15 cellular contexts compared by ENCODE assay signal in genomic region chr4:139918994-139919393, GRCh38.
DNase-seq lines count a peak whose midpoint lies in the region; ATAC-seq and TF ChIP-seq lines count a peak whose summit lies in the region.
"Had no signal": no experiment of that assay in that cellular context is flagged by ENCODE, and none has a peak within 500 bp of the region (broad histone marks: within the 10 kb centered on the region; RNA-seq: fewer than 3 reads in every experiment).

No MANE protein-coding gene starts in this region.

- intact Hi-C loops in heart left ventricle (cut with DNase I) (loop anchor here in 4 of 10 donors (5.0 to 10.0 kb wide), 7 partner anchors 154 to 333 kb away; partner anchors contain the start of gene MAML3 (in 3 of the 4)), Right ventricle myocardium superior (cut with DNase I) (no loop called here), vagina (cut with DNase I) (no loop called here)

- H3K27ac ChIP-seq in heart left ventricle (peak overlapping the region; percentile 19 to 86 (median 80)), gastroesophageal sphincter (peak overlapping the region; percentile 80 to 83 (median 81)), vagina (peak overlapping the region; percentile 66), brain microvascular endothelial cell (no peak overlapping the region)

- H3K4me1 ChIP-seq in heart left ventricle: peaks cover 11 to 90% (median 66%) of the 10 kb centered on the region in 12 donors
- H3K4me1 ChIP-seq in gastroesophageal sphincter: peaks cover 34 to 87% (median 37%) of the 10 kb centered on the region in 3 donors
- H3K4me1 ChIP-seq in vagina: peaks cover 54% of the 10 kb centered on the region

- no peak for TF ChIP-seq EP300 in gastroesophageal sphincter (IDR thresholded peaks at IDR 0.05)

- no peak overlapping the region for H3K4me3 ChIP-seq in heart left ventricle
- no peak overlapping the region for H3K4me3 ChIP-seq in gastroesophageal sphincter
- H3K4me3 ChIP-seq in vagina: no peak overlapping the region
- H3K4me3 ChIP-seq in brain microvascular endothelial cell (ENCODE audit: low read depth, low read length): no peak overlapping the region

- H3K27me3 ChIP-seq in heart left ventricle (no peaks in the 10 kb centered on the region), gastroesophageal sphincter (no peaks in the 10 kb centered on the region), vagina (no peaks in the 10 kb centered on the region), brain microvascular endothelial cell (replicated peaks) (no peaks in the 10 kb centered on the region)

- no peaks in the 10 kb centered on the region for H3K9me3 ChIP-seq in heart left ventricle
- H3K9me3 ChIP-seq in gastroesophageal sphincter: no peaks in the 10 kb centered on the region
- H3K9me3 ChIP-seq in vagina: no peaks in the 10 kb centered on the region

- TF ChIP-seq POLR2A in heart left ventricle (IDR thresholded peaks at IDR 0.05) (no peak), gastroesophageal sphincter (IDR thresholded peaks at IDR 0.05) (no peak), vagina (IDR thresholded peaks at IDR 0.05) (no peak)

- ATAC-seq in heart left ventricle: peak in 1 of 4 donors; percentile 43
- no peak for ATAC-seq in Right ventricle myocardium superior (ENCODE audit: poor library complexity)
- no peak for ATAC-seq in gastroesophageal sphincter
- no peak for ATAC-seq in GM18907 (IDR thresholded peaks at IDR 0.05; ENCODE audit: unreplicated experiment)
- ATAC-seq: activated T-cell treated with anti-CD3 and anti-CD28 coated beads, Interleukin-2, amount 50 U/mL, for 4 hours had no signal

- DNase-seq in heart left ventricle (no peak), Right ventricle myocardium superior (no peak), putamen (ENCODE audit: low spot score) (peak; percentile 40), vagina (ENCODE audit: extremely low spot score in 2 of 2) (no peak), brain microvascular endothelial cell (no peak), NCI-H345 (lab: John Stamatoyannopoulos, UW) (no peak)
- DNase-seq: activated CD4-positive, CD25-positive, alpha-beta regulatory T cell treated with anti-CD3 and anti-CD28 coated beads, Interleukin-2, amount 50 U/mL, for 72 hours; activated T-cell treated with anti-CD3 and anti-CD28 coated beads, Interleukin-2, amount 50 U/mL, for 4 hours; anterior cingulate cortex; endodermal cell; KBM-7; NCI-H1694; SW 1271 had no signal

- in situ Hi-C loops in brain microvascular endothelial cell (cut with HindIII; ENCODE audit: low pct_ligation_motif_present, low sequenced_read_pairs): no loop called here

- H3K36me3 ChIP-seq in heart left ventricle: no peaks in the 10 kb centered on the region
- no peaks in the 10 kb centered on the region for H3K36me3 ChIP-seq in gastroesophageal sphincter
- H3K36me3 ChIP-seq in vagina: no peaks in the 10 kb centered on the region
- no peaks in the 10 kb centered on the region for H3K36me3 ChIP-seq in brain microvascular endothelial cell (replicated peaks)

- TF ChIP-seq CTCF in heart left ventricle (IDR thresholded peaks at IDR 0.05) (no peak), gastroesophageal sphincter (IDR thresholded peaks at IDR 0.05) (no peak), vagina (IDR thresholded peaks at IDR 0.05) (no peak), brain microvascular endothelial cell (IDR thresholded peaks at IDR 0.05; ENCODE audit: low read depth, low read length, missing control alignments) (no peak)
